In genomic region chrX:110001702-110002299, GRCh38 we compare ENCODE assay signal across 1 cellular context.
TF ChIP-seq lines count a peak whose summit lies in the region.

No MANE protein-coding gene starts in this region.

TF ChIP-seq in K562, 482 proteins besides CTCF, POLR2A, EP300 and RAD21 (continued from another document and continues in another):
- TF ChIP-seq ARID3A (IDR thresholded peaks at IDR 0.05; ENCODE audit: borderline replicate concordance, low read depth, low read length) (no peak), OTX1 (CRISPR knock-in tag; IDR thresholded peaks at IDR 0.05) (0 out of 2 replicates have a peak, but pooled peaks have one; percentile 46), CXXC5 (CRISPR knock-in tag; IDR thresholded peaks at IDR 0.05) (no peak), KAT2B (IDR thresholded peaks at IDR 0.05; ENCODE audit: low read depth, low read length) (no peak), PRMT5 (CRISPR knock-in tag; IDR thresholded peaks at IDR 0.05) (no peak), CBX3 (IDR thresholded peaks at IDR 0.05; ENCODE audit: borderline replicate concordance in 1 of 2, low read length in 2 of 2) (no peak), NKRF (IDR thresholded peaks at IDR 0.05; ENCODE audit: borderline replicate concordance) (no peak), HDAC1 (IDR thresholded peaks at IDR 0.05) (no peak), ZKSCAN1 (IDR thresholded peaks at IDR 0.05; ENCODE audit: low read depth, low read length) (peak; percentile 98), ZBTB8A (IDR thresholded peaks at IDR 0.05; ENCODE audit: partially characterized antibody) (no peak), ZNF589 (CRISPR knock-in tag; IDR thresholded peaks at IDR 0.05; ENCODE audit: low read depth) (no peak), CREB3 (tag; conservative IDR thresholded peaks at IDR 0.05; ENCODE audit: low read depth) (no peak; the same call in 1 of the 2 replicates), E4F1 (CRISPR knock-in tag; IDR thresholded peaks at IDR 0.05; ENCODE audit: borderline replicate concordance) (no peak), ID3 (CRISPR knock-in tag; IDR thresholded peaks at IDR 0.05) (no peak), ID3 (tag; IDR thresholded peaks at IDR 0.05) (peak; percentile 64), E2F6 (IDR thresholded peaks at IDR 0.05; ENCODE audit: borderline replicate concordance in 1 of 2, extremely low read depth in 1 of 2, insufficient read depth in 1 of 2, insufficient read length in 1 of 2, low read depth in 1 of 2, low read length in 1 of 2, poor library complexity in 1 of 2, severe bottlenecking in 1 of 2) (no peak), JUN (IDR thresholded peaks at IDR 0.05; ENCODE audit: borderline replicate concordance, low read depth, low read length) (no peak), JUN (CRISPR knock-in tag; IDR thresholded peaks at IDR 0.05; ENCODE audit: borderline replicate concordance) (no peak), GATAD2A (IDR thresholded peaks at IDR 0.05) (no peak), PHF8 (IDR thresholded peaks at IDR 0.05; ENCODE audit: borderline replicate concordance, low read length) (peak; percentile 47; the same call in 1 of the 2 replicates), SIRT6 (IDR thresholded peaks at IDR 0.05; ENCODE audit: low read depth, low read length) (no peak), NBN (IDR thresholded peaks at IDR 0.05; ENCODE audit: low read depth) (no peak), E2F3 (CRISPR knock-in tag; IDR thresholded peaks at IDR 0.05) (no peak), BRD9 (IDR thresholded peaks at IDR 0.05; ENCODE audit: low read depth, partially characterized antibody) (no peak), SAP30 (IDR thresholded peaks at IDR 0.05; ENCODE audit: borderline replicate concordance, insufficient read depth, low read depth, low read length, poor library complexity, severe bottlenecking) (no peak), NR2F6 (CRISPR knock-in tag; IDR thresholded peaks at IDR 0.05) (no peak), ATF4 (CRISPR knock-in tag; IDR thresholded peaks at IDR 0.05) (no peak), KDM5B (IDR thresholded peaks at IDR 0.05; ENCODE audit: insufficient replicate concordance, low read depth, low read length) (peak; percentile 56), PRDM10 (IDR thresholded peaks at IDR 0.05; ENCODE audit: partially characterized antibody) (peak; percentile 39), NCOA1 (IDR thresholded peaks at IDR 0.05; ENCODE audit: low read depth) (no peak), TRIM25 (IDR thresholded peaks at IDR 0.05; ENCODE audit: borderline replicate concordance) (no peak), TSHZ1 (CRISPR knock-in tag; IDR thresholded peaks at IDR 0.05) (no peak), SIX5 (IDR thresholded peaks at IDR 0.05; ENCODE audit: borderline replicate concordance in 1 of 2, insufficient read depth in 1 of 2, low read depth in 1 of 2, low read length in 2 of 2) (no peak), HSF4 (CRISPR knock-in tag; IDR thresholded peaks at IDR 0.05; ENCODE audit: borderline replicate concordance) (no peak)
